Comparison of ENCODE assay signal across 8 cellular contexts in genomic region chr1:222589462-222590302, GRCh38.
DNase-seq lines count a peak whose midpoint lies in the region; ATAC-seq, FAIRE-seq and TF ChIP-seq lines count a peak whose summit lies in the region.

Gene TAF1A, minus strand, starts transcription at chr1:222589933.

- ATAC-seq in HG02943 (IDR thresholded peaks at IDR 0.05; ENCODE audit: low read depth, unreplicated experiment): peak; percentile 99

- in situ Hi-C loops in astrocyte of the cerebellum (cut with HindIII; ENCODE audit: low sequenced_read_pairs): no loop called here

- H3K4me3 ChIP-seq in astrocyte of the cerebellum (ENCODE audit: low read depth, low read length): peak within 1 kb of the TSS; percentile 76

- peak; percentile 98 for FAIRE-seq in GM18507 (lab: Jason Lieb, UNC)

- TF ChIP-seq CTCF in astrocyte of the cerebellum (IDR thresholded peaks at IDR 0.05; ENCODE audit: low read depth, low read length, missing control alignments): no peak

- peak; percentile 67 for DNase-seq in GM18507 (ENCODE audit: extremely low spot score, insufficient read length, low read depth)
- peak; percentile 74 to 90 for DNase-seq in NCI-H2081 (lab: John Stamatoyannopoulos, UW)
- DNase-seq in T-helper 9 cell: peak; percentile 76
- DNase-seq in astrocyte of the cerebellum (ENCODE audit: low read depth): peak; percentile 42
- peak; percentile 78 to 90 for DNase-seq in hippocampal formation (lab: John Stamatoyannopoulos, UW)
- peak; percentile 90 for DNase-seq in retina
- DNase-seq in NCI-H1048 (lab: John Stamatoyannopoulos, UW): no peak
